Comparison of ENCODE assay signal across 1 cellular context in genomic region chr6:33272358-33273128, GRCh38.
A peak's percentile ranks its signal among the peaks of the same experiment; 100 is the strongest.
TF ChIP-seq lines count a peak whose summit lies in the region.

No MANE protein-coding gene starts in this region.

TF ChIP-seq in HepG2, 621 proteins besides CTCF, POLR2A, EP300 and RAD21 (continues in another document):
- TF ChIP-seq ZBTB34 (CRISPR knock-in tag; IDR thresholded peaks at IDR 0.05) = no peak
- no peak for TF ChIP-seq MLX (CRISPR knock-in tag; IDR thresholded peaks at IDR 0.05)
- no peak for TF ChIP-seq THAP11 (CRISPR knock-in tag; IDR thresholded peaks at IDR 0.05)
- TF ChIP-seq FUBP1 (CRISPR knock-in tag; IDR thresholded peaks at IDR 0.05; ENCODE audit: borderline replicate concordance) = 0 out of 2 replicates have a peak, but pooled peaks have one; percentile 72
- TF ChIP-seq HOXA7 (CRISPR knock-in tag; IDR thresholded peaks at IDR 0.05) = no peak
- TF ChIP-seq SAP130 (CRISPR knock-in tag; IDR thresholded peaks at IDR 0.05; ENCODE audit: low read depth) = no peak
- no peak for TF ChIP-seq ZNF326 (CRISPR knock-in tag; IDR thresholded peaks at IDR 0.05; ENCODE audit: borderline replicate concordance)
- TF ChIP-seq MBNL3 (CRISPR knock-in tag; conservative IDR thresholded peaks at IDR 0.05) = 0 out of 2 replicates have a peak, but pooled peaks have one; percentile 47
- no peak for TF ChIP-seq MTA1 (CRISPR knock-in tag; IDR thresholded peaks at IDR 0.05; ENCODE audit: borderline replicate concordance)
- TF ChIP-seq MNT (IDR thresholded peaks at IDR 0.05) = no peak
- no peak for TF ChIP-seq CHCHD3 (CRISPR knock-in tag; IDR thresholded peaks at IDR 0.05)
- no peak for TF ChIP-seq ZNF713 (CRISPR knock-in tag; IDR thresholded peaks at IDR 0.05)
- no peak for TF ChIP-seq TERF1 (CRISPR knock-in tag; IDR thresholded peaks at IDR 0.05)
- peak; percentile 47; the same call in 1 of the 2 replicates for TF ChIP-seq ZNF616 (CRISPR knock-in tag; IDR thresholded peaks at IDR 0.05; ENCODE audit: low read depth)
- TF ChIP-seq ZIK1 (CRISPR knock-in tag; IDR thresholded peaks at IDR 0.05; ENCODE audit: borderline replicate concordance, low read depth) = peak; percentile 45; the same call in 1 of the 2 replicates
- TF ChIP-seq ZSCAN9 (CRISPR knock-in tag; IDR thresholded peaks at IDR 0.05; ENCODE audit: borderline replicate concordance) = no peak
- TF ChIP-seq ZNF770 (CRISPR knock-in tag; IDR thresholded peaks at IDR 0.05) = no peak
- TF ChIP-seq BCL3 (CRISPR knock-in tag; IDR thresholded peaks at IDR 0.05) = no peak
- TF ChIP-seq FOXJ3 (CRISPR knock-in tag; IDR thresholded peaks at IDR 0.05; ENCODE audit: borderline replicate concordance) = no peak
- TF ChIP-seq CSRNP1 (CRISPR knock-in tag; IDR thresholded peaks at IDR 0.05) = 0 out of 2 replicates have a peak, but pooled peaks have one; percentile 5
- no peak for TF ChIP-seq ZNF747 (CRISPR knock-in tag; IDR thresholded peaks at IDR 0.05; ENCODE audit: borderline replicate concordance)
- no peak for TF ChIP-seq ZNF670 (CRISPR knock-in tag; IDR thresholded peaks at IDR 0.05; ENCODE audit: borderline replicate concordance)
- no peak for TF ChIP-seq AHR (CRISPR knock-in tag; IDR thresholded peaks at IDR 0.05)
- TF ChIP-seq ZNF782 (CRISPR knock-in tag; IDR thresholded peaks at IDR 0.05; ENCODE audit: borderline replicate concordance) = no peak
- no peak for TF ChIP-seq LRRFIP1 (CRISPR knock-in tag; conservative IDR thresholded peaks at IDR 0.05)
- no peak for TF ChIP-seq ZNF17 (CRISPR knock-in tag; IDR thresholded peaks at IDR 0.05)
- TF ChIP-seq ZNF761 (CRISPR knock-in tag; conservative IDR thresholded peaks at IDR 0.05) = no peak
- TF ChIP-seq ZNF704 (CRISPR knock-in tag; IDR thresholded peaks at IDR 0.05; ENCODE audit: borderline replicate concordance) = 0 out of 2 replicates have a peak, but pooled peaks have one; percentile 61
- 0 out of 4 replicates have a peak, but pooled peaks of 1 of the 2 experiments have one; percentile 9 for TF ChIP-seq NR2F1 (CRISPR knock-in tag; IDR thresholded peaks at IDR 0.05)
- TF ChIP-seq ZBTB26 (CRISPR knock-in tag; IDR thresholded peaks at IDR 0.05; ENCODE audit: borderline replicate concordance) = no peak
- TF ChIP-seq AKNA (CRISPR knock-in tag; IDR thresholded peaks at IDR 0.05; ENCODE audit: borderline replicate concordance) = peak; percentile 5; the same call in 1 of the 2 replicates
- no peak for TF ChIP-seq TARDBP (CRISPR knock-in tag; IDR thresholded peaks at IDR 0.05)
- no peak for TF ChIP-seq GZF1 (CRISPR knock-in tag; IDR thresholded peaks at IDR 0.05)
